In the genomic region with DNA sequence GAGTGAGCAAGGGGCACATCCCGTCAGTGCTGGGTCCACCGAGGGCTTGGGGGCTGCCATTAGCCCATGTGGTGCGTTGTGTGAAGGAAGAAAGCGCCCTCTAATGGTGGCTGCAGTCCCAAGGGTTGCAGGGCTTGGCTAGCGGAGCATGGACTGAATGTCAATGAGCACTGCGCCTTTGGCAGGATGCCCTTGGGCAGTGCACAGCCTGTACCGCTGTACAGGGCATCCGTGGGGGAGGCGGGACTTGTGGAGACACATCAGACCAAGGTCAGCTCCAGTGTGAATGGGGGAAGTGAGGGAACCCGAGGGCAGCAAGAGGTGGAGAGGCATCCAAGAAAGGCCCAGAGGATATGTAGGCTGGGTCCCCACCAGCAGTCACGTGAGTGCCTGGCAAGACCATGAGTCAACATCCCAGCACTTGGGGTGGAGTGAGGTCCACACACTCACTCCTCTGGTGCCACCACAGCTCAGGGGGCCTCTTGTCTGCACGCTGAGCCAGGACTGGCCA, we compare ENCODE assay signal across 1 cellular context.
A peak's percentile ranks its signal among the peaks of the same experiment; 100 is the strongest.
TF ChIP-seq lines count a peak whose summit lies in the region.

No MANE protein-coding gene starts in this region.

TF ChIP-seq in HepG2, 621 proteins besides CTCF, POLR2A, EP300 and RAD21 (continued from another document):
- TF ChIP-seq DBP (CRISPR knock-in tag; IDR thresholded peaks at IDR 0.05; ENCODE audit: not compliant biosample characterization), result no peak
- TF ChIP-seq ZFX (CRISPR knock-in tag; IDR thresholded peaks at IDR 0.05; ENCODE audit: low read depth), result no peak
- no peak for TF ChIP-seq ZNF790 (CRISPR knock-in tag; IDR thresholded peaks at IDR 0.05; ENCODE audit: borderline replicate concordance)
- TF ChIP-seq ZNF33A (CRISPR knock-in tag; IDR thresholded peaks at IDR 0.05; ENCODE audit: borderline replicate concordance), result no peak
- TF ChIP-seq, protein P1, sequence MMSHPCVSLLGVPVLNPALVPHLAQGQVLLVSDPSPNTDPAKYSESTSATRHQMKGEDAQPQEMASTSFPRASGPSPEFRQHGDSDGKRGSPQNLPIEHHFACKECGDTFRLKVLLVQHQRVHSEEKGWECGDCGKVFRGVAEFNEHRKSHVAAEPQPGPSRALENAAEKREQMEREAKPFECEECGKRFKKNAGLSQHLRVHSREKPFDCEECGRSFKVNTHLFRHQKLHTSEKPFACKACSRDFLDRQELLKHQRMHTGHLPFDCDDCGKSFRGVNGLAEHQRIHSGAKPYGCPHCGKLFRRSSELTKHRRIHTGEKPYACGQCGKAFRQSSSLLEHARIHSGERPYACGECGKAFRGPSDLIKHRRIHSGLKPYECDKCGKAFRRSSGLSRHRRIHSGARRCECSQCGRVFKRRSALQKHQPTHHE (CRISPR knock-in tag; IDR thresholded peaks at IDR 0.05; ENCODE audit: borderline replicate concordance), result no peak
- TF ChIP-seq NFKBIZ (CRISPR knock-in tag; IDR thresholded peaks at IDR 0.05), result no peak
- TF ChIP-seq, protein P2, sequence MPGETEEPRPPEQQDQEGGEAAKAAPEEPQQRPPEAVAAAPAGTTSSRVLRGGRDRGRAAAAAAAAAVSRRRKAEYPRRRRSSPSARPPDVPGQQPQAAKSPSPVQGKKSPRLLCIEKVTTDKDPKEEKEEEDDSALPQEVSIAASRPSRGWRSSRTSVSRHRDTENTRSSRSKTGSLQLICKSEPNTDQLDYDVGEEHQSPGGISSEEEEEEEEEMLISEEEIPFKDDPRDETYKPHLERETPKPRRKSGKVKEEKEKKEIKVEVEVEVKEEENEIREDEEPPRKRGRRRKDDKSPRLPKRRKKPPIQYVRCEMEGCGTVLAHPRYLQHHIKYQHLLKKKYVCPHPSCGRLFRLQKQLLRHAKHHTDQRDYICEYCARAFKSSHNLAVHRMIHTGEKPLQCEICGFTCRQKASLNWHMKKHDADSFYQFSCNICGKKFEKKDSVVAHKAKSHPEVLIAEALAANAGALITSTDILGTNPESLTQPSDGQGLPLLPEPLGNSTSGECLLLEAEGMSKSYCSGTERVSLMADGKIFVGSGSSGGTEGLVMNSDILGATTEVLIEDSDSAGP (CRISPR knock-in tag; IDR thresholded peaks at IDR 0.05; ENCODE audit: borderline replicate concordance), result peak; percentile 32; the same call in 1 of the 2 replicates
- TF ChIP-seq PAXIP1 (CRISPR knock-in tag; conservative IDR thresholded peaks at IDR 0.05), result no peak
- no peak for TF ChIP-seq RFX5 (IDR thresholded peaks at IDR 0.05; ENCODE audit: low read depth, low read length)
- no peak for TF ChIP-seq ZNF121 (CRISPR knock-in tag; IDR thresholded peaks at IDR 0.05)
- TF ChIP-seq CERS6 (CRISPR knock-in tag; IDR thresholded peaks at IDR 0.05), result no peak
TF ChIP-seq in HepG2: peak in this region for 25.
